Comparison of ENCODE assay signal across 2 cellular contexts in the genomic region with DNA sequence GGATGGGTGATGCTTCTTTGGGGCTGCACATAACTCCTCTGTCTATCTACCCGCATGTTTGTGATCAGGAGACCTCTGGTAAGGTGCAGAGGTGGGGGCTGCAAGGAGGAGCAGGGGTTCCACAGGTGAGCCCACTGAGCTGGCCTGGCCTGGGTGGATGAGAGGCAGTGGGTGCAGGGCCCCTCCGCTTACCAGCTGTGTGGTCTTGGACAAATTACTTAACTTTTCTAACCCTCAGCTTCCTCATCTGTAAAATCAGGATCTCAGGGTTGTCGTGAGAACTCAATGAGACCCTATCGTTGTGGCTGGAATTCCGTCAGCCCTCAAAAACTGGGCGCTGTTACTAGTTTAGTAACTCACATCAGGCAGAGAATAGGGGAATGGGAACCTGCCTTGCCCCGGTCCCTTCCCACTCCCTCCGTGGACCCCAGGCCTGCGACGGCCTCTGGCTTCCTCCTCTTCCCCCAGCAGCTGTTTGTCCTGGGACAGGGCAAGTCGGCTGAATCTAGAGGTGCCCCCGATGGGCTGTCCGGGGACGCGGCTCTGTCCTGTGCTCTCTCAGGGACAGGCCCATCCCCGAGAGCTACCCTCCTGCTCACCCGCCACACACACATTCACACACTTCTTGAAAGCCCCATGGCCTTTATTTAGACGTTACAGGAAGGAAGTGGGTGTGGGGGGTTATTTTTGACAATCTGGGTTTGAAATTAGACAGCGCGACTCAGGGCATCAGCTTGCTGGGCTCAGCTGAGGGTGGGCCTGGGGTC.
TF ChIP-seq lines count a peak whose summit lies in the region.

No MANE protein-coding gene starts in this region.

TF ChIP-seq in SK-N-SH, 30 proteins besides CTCF, POLR2A, EP300 and RAD21 (continued from another document):
- TF ChIP-seq, protein P1, sequence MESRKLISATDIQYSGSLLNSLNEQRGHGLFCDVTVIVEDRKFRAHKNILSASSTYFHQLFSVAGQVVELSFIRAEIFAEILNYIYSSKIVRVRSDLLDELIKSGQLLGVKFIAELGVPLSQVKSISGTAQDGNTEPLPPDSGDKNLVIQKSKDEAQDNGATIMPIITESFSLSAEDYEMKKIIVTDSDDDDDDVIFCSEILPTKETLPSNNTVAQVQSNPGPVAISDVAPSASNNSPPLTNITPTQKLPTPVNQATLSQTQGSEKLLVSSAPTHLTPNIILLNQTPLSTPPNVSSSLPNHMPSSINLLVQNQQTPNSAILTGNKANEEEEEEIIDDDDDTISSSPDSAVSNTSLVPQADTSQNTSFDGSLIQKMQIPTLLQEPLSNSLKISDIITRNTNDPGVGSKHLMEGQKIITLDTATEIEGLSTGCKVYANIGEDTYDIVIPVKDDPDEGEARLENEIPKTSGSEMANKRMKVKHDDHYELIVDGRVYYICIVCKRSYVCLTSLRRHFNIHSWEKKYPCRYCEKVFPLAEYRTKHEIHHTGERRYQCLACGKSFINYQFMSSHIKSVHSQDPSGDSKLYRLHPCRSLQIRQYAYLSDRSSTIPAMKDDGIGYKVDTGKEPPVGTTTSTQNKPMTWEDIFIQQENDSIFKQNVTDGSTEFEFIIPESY (IDR thresholded peaks at IDR 0.05; ENCODE audit: borderline replicate concordance, low read depth), result no peak
- no peak for TF ChIP-seq MXI1 (IDR thresholded peaks at IDR 0.05; ENCODE audit: low read depth, low read length)
- TF ChIP-seq RCOR1 (IDR thresholded peaks at IDR 0.05; ENCODE audit: low read length), result no peak
TF ChIP-seq in SK-N-SH: peak in this region for 0.

TF ChIP-seq in SK-N-SH treated with all-trans-retinoic acid at 6 μM for 48 hours, 23 proteins besides CTCF, POLR2A, EP300 and RAD21 (continued from another document):
- no peak for TF ChIP-seq GLIS3 (CRISPR knock-in tag; IDR thresholded peaks at IDR 0.05)
- TF ChIP-seq ISL1 (CRISPR knock-in tag; IDR thresholded peaks at IDR 0.05), result no peak
